ENCODE assay signal across 35 cellular contexts in genomic region chrX:88660836-88661235, GRCh38.
"Had no signal": no experiment of that assay in that cellular context is flagged by ENCODE, and none has a peak within 500 bp of the region (broad histone marks: within the 10 kb centered on the region; RNA-seq: fewer than 3 reads in every experiment).

No MANE protein-coding gene starts in this region.

- ATAC-seq: activated CD8-positive, alpha-beta T cell treated with anti-CD3 and anti-CD28 coated beads for 36 hours; activated naive CD4-positive, alpha-beta T cell treated with anti-CD3 and anti-CD28 coated beads, Interleukin-2, amount 50 U/mL, for 72 hours; activated T-cell treated with anti-CD3 and anti-CD28 coated beads, Interleukin-2, amount 50 U/mL, for 4 hours; activated T-cell treated with anti-CD3 and anti-CD28 coated beads, Interleukin-2, amount 50 U/mL, for 72 hours; activated T-helper 17 cell treated with anti-CD3 and anti-CD28 coated beads, Interleukin-2, amount 50 U/mL, for 72 hours had no signal

- H3K27ac ChIP-seq: adrenal gland, cardiac muscle cell, VCaP had no signal

- H3K4me3 ChIP-seq: adrenal gland, cardiac muscle cell had no signal

- H3K9me3 ChIP-seq: adrenal gland had no signal

- H3K4me1 ChIP-seq: adrenal gland had no signal

- H3K27me3 Mint-ChIP-seq: activated B cell treated with CpG ODN at 0.5 μM for 24 hours; activated CD4-positive, alpha-beta memory T cell treated with anti-CD3 and anti-CD28 coated beads for 36 hours; activated CD4-positive, alpha-beta T cell treated with anti-CD3 and anti-CD28 coated beads, Interleukin-2, amount 10 ng/mL, durations not matched to agents 24 days and 14 days; activated CD8-positive, alpha-beta T cell treated with anti-CD3 and anti-CD28 coated beads for 36 hours; activated naive CD8-positive, alpha-beta T cell treated with anti-CD3 and anti-CD28 coated beads for 36 hours; activated T-helper 17 cell treated with anti-CD3 and anti-CD28 coated beads, Interleukin-2, amount 50 U/mL, for 72 hours; brain; central memory CD8-positive, alpha-beta T cell had no signal

- H3K4me3 Mint-ChIP-seq: activated B cell treated with CpG ODN at 0.5 μM for 24 hours; activated CD4-positive, alpha-beta memory T cell treated with anti-CD3 and anti-CD28 coated beads for 36 hours; activated CD4-positive, alpha-beta T cell treated with anti-CD3 and anti-CD28 coated beads, Interleukin-2, amount 10 ng/mL, durations not matched to agents 24 days and 14 days; activated CD8-positive, alpha-beta T cell treated with anti-CD3 and anti-CD28 coated beads for 36 hours; activated naive CD4-positive, alpha-beta T cell treated with anti-CD3 and anti-CD28 coated beads for 36 hours; activated naive CD8-positive, alpha-beta T cell treated with anti-CD3 and anti-CD28 coated beads for 36 hours; activated T-cell treated with anti-CD3 and anti-CD28 coated beads, Interleukin-2, amount 50 U/mL, for 4 hours; activated T-cell treated with anti-CD3 and anti-CD28 coated beads, Interleukin-2, amount 50 U/mL, for 72 hours; activated T-helper 1 cell treated with anti-CD3 and anti-CD28 coated beads, Interleukin-12 subunit alpha, Interleukin-12 subunit beta, Interleukin-2, Interleukin-4 antibody, amounts not matched to agents 30 ng/mL and 10 ng/mL and 1 ng/mL, durations not matched to agents 14 hours and 24 hours and 36 hours; activated T-helper 17 cell treated with anti-CD3 and anti-CD28 coated beads, Interleukin-2, amount 50 U/mL, for 72 hours; brain; central memory CD8-positive, alpha-beta T cell; T-helper 1 cell treated with Interleukin-12 subunit alpha and Interleukin-12 subunit beta and Interleukin-4 antibody, amounts not matched to agents 30 μg/mL and 1 μg/mL, for 36 hours; T-helper 2 cell treated with Interferon-gamma antibody and Interleukin-4, amounts not matched to agents 5 μg/mL and 100 μg/mL, for 36 hours had no signal

- H3K27me3 ChIP-seq: adrenal gland, cardiac muscle cell had no signal

- H3K4me1 Mint-ChIP-seq: activated B cell treated with CpG ODN at 0.5 μM for 24 hours; activated CD4-positive, alpha-beta T cell treated with anti-CD3 and anti-CD28 coated beads, Interleukin-2, amount 10 ng/mL, durations not matched to agents 24 days and 14 days; activated naive CD8-positive, alpha-beta T cell treated with anti-CD3 and anti-CD28 coated beads for 36 hours; activated T-helper 17 cell treated with anti-CD3 and anti-CD28 coated beads, Interleukin-2, amount 50 U/mL, for 72 hours; brain; central memory CD8-positive, alpha-beta T cell had no signal

- H3K9me3 Mint-ChIP-seq: activated CD4-positive, alpha-beta T cell treated with anti-CD3 and anti-CD28 coated beads, Interleukin-2, amount 10 ng/mL, durations not matched to agents 24 days and 14 days; activated naive CD4-positive, alpha-beta T cell treated with anti-CD3 and anti-CD28 coated beads for 36 hours; activated T-cell treated with anti-CD3 and anti-CD28 coated beads, Interleukin-2, amount 50 U/mL, for 4 hours; activated T-helper 1 cell treated with anti-CD3 and anti-CD28 coated beads, Interleukin-12 subunit alpha, Interleukin-12 subunit beta, Interleukin-2, Interleukin-4 antibody, amounts not matched to agents 30 ng/mL and 10 ng/mL and 1 ng/mL, durations not matched to agents 14 hours and 24 hours and 36 hours; activated T-helper 17 cell treated with anti-CD3 and anti-CD28 coated beads, Interleukin-2, amount 50 U/mL, for 72 hours; brain; T-helper 1 cell treated with Interleukin-12 subunit alpha and Interleukin-12 subunit beta and Interleukin-4 antibody, amounts not matched to agents 30 μg/mL and 1 μg/mL, for 36 hours had no signal

- H3K27ac Mint-ChIP-seq: activated B cell treated with CpG ODN at 0.5 μM for 24 hours; activated CD4-positive, alpha-beta memory T cell treated with anti-CD3 and anti-CD28 coated beads for 36 hours; activated CD4-positive, alpha-beta T cell treated with anti-CD3 and anti-CD28 coated beads, Interleukin-2, amount 10 ng/mL, durations not matched to agents 24 days and 14 days; activated CD8-positive, alpha-beta T cell treated with anti-CD3 and anti-CD28 coated beads for 36 hours; activated naive CD4-positive, alpha-beta T cell treated with anti-CD3 and anti-CD28 coated beads for 36 hours; activated naive CD4-positive, alpha-beta T cell treated with anti-CD3 and anti-CD28 coated beads, Interleukin-2, amount 50 U/mL, for 72 hours; activated naive CD8-positive, alpha-beta T cell treated with anti-CD3 and anti-CD28 coated beads for 36 hours; activated T-cell treated with anti-CD3 and anti-CD28 coated beads, Interleukin-2, amount 50 U/mL, for 72 hours; activated T-helper 1 cell treated with anti-CD3 and anti-CD28 coated beads, Interleukin-12 subunit alpha, Interleukin-12 subunit beta, Interleukin-2, Interleukin-4 antibody, amounts not matched to agents 30 ng/mL and 10 ng/mL and 1 ng/mL, durations not matched to agents 14 hours and 24 hours and 36 hours; activated T-helper 17 cell treated with anti-CD3 and anti-CD28 coated beads, Interleukin-2, amount 50 U/mL, for 72 hours; brain; T-helper 1 cell treated with Interleukin-12 subunit alpha and Interleukin-12 subunit beta and Interleukin-4 antibody, amounts not matched to agents 30 μg/mL and 1 μg/mL, for 36 hours; T-helper 2 cell treated with Interferon-gamma antibody and Interleukin-4, amounts not matched to agents 5 μg/mL and 100 μg/mL, for 36 hours had no signal

- DNase-seq: activated B cell treated with CpG ODN at 0.5 μM for 24 hours; activated CD4-positive, alpha-beta memory T cell treated with anti-CD3 and anti-CD28 coated beads for 36 hours; activated CD4-positive, alpha-beta T cell treated with anti-CD3 and anti-CD28 coated beads for 4 hours; activated CD4-positive, alpha-beta T cell treated with anti-CD3 and anti-CD28 coated beads, Interleukin-2, amount 10 ng/mL, durations not matched to agents 24 days and 14 days; activated CD4-positive, alpha-beta T cell treated with anti-CD3 and anti-CD28 coated beads, Interleukin-2, amount 50 U/mL, for 1 hour; activated CD4-positive, alpha-beta T cell treated with anti-CD3 and anti-CD28 coated beads, Interleukin-2, amount 50 U/mL, for 4 hours; activated CD4-positive, CD25-positive, alpha-beta regulatory T cell treated with anti-CD3 and anti-CD28 coated beads, Interleukin-2, amount 50 U/mL, for 72 hours; activated CD8-positive, alpha-beta memory T cell treated with anti-CD3 and anti-CD28 coated beads, Interleukin-2, amount 50 U/mL, for 4 hours; activated CD8-positive, alpha-beta T cell treated with anti-CD3 and anti-CD28 coated beads for 36 hours; activated effector memory CD4-positive, alpha-beta T cell treated with anti-CD3 and anti-CD28 coated beads, Interleukin-2, amount 50 U/mL, for 16 hours; activated gamma-delta T cell treated with Interleukin-2 at 50 U/mL for 16 hours; activated naive CD4-positive, alpha-beta T cell; activated naive CD4-positive, alpha-beta T cell treated with anti-CD3 and anti-CD28 coated beads for 36 hours; activated naive CD4-positive, alpha-beta T cell treated with anti-CD3 and anti-CD28 coated beads, Interleukin-2, amount 50 U/mL, for 16 hours; activated naive CD8-positive, alpha-beta T cell treated with anti-CD3 and anti-CD28 coated beads for 36 hours; activated T-cell treated with anti-CD3 and anti-CD28 coated beads for 4 hours; activated T-cell treated with anti-CD3 and anti-CD28 coated beads, Interleukin-2, amount 50 U/mL, for 1 hour; activated T-cell treated with anti-CD3 and anti-CD28 coated beads, Interleukin-2, amount 50 U/mL, for 4 hours; activated T-cell treated with anti-CD3 and anti-CD28 coated beads, Interleukin-2, amount 50 U/mL, for 72 hours; adrenal gland; amniotic stem cell; aorta; caudate nucleus; cerebellar nuclear complex; T-helper 2 cell; T-helper 9 cell had no signal

- H3K36me3 ChIP-seq: adrenal gland, cardiac muscle cell had no signal

- H3K36me3 Mint-ChIP-seq: activated CD4-positive, alpha-beta memory T cell treated with anti-CD3 and anti-CD28 coated beads for 36 hours; activated naive CD4-positive, alpha-beta T cell treated with anti-CD3 and anti-CD28 coated beads, Interleukin-2, amount 50 U/mL, for 72 hours; activated naive CD8-positive, alpha-beta T cell treated with anti-CD3 and anti-CD28 coated beads for 36 hours; brain had no signal
